16 cellular contexts compared by ENCODE assay signal in genomic region chr3:42101481-42101880, GRCh38. TPM values are rescaled to one million over a fixed set of nuclear protein-coding genes. Genes with fewer than 3 reads are reported as not detected.
DNase-seq lines count a peak whose midpoint lies in the region; ATAC-seq and TF ChIP-seq lines count a peak whose summit lies in the region.
"Had no signal": no experiment of that assay in that cellular context is flagged by ENCODE, and none has a peak within 500 bp of the region (broad histone marks: within the 10 kb centered on the region; RNA-seq: fewer than 3 reads in every experiment).

No MANE protein-coding gene starts in this region.

- H3K4me1 Mint-ChIP-seq in stimulated activated naive B cell treated with anti-CD40 and anti-IgM and Interleukin-4, amounts not matched to agents 10 μg/mL and 1 μg/mL and 100 μg/mL, for 72 hours: peaks cover 40 to 65% of the 10 kb centered on the region in 2 donors

- DNase-seq in LHCN-M2 (ENCODE audit: low read depth) (peak; percentile 20), esophagus muscularis mucosa (ENCODE audit: extremely low spot score) (no peak), right lobe of liver (no peak), mucosa of gallbladder (ENCODE audit: low spot score) (no peak), NCI-H2196 treated with DMSO at 0.1 percent for 48 hours (lab: John Stamatoyannopoulos, UW; ENCODE audit: unreplicated experiment) (no peak), cerebellum (ENCODE audit: low spot score) (no peak)
- no peak for DNase-seq in stimulated activated naive B cell treated with anti-CD40 and anti-IgM and Interleukin-4, amounts not matched to agents 10 μg/mL and 1 μg/mL and 100 μg/mL, for 72 hours
- no peak for DNase-seq in activated naive CD4-positive, alpha-beta T cell treated with anti-CD3 and anti-CD28 coated beads, Interleukin-2, amount 50 U/mL, for 72 hours (ENCODE audit: low spot score in 2 of 2)
- DNase-seq: activated CD4-positive, CD25-positive, alpha-beta regulatory T cell; DMS79; erythroblast; NCI-H2081; nephron progenitor cell had no signal

- TF ChIP-seq CTCF in esophagus muscularis mucosa (IDR thresholded peaks at IDR 0.05): no peak
- TF ChIP-seq CTCF in right lobe of liver (IDR thresholded peaks at IDR 0.05): no peak

- H3K4me3 Mint-ChIP-seq in stimulated activated naive B cell treated with anti-CD40 and anti-IgM and Interleukin-4, amounts not matched to agents 10 μg/mL and 1 μg/mL and 100 μg/mL, for 72 hours: no peak overlapping the region
- H3K4me3 Mint-ChIP-seq: activated T-helper 1 cell treated with anti-CD3 and anti-CD28 coated beads, Interleukin-12 subunit alpha, Interleukin-12 subunit beta, Interleukin-2, Interleukin-4 antibody, amounts not matched to agents 30 ng/mL and 10 ng/mL and 1 ng/mL, durations not matched to agents 14 hours and 24 hours and 36 hours; GM23338; nephron progenitor cell had no signal

- no peaks in the 10 kb centered on the region for H3K27me3 Mint-ChIP-seq in stimulated activated naive B cell treated with anti-CD40 and anti-IgM and Interleukin-4, amounts not matched to agents 10 μg/mL and 1 μg/mL and 100 μg/mL, for 72 hours

- WGBS in esophagus muscularis mucosa: 18% methylated on average over 1 of the region's 1 CpG
- 44% methylated on average over 1 of the region's 1 CpG for WGBS in right lobe of liver (ENCODE audit: insufficient coverage, low coverage, low lambda C conversion rate, missing lambda C conversion rate)

- H3K9me3 ChIP-seq in esophagus muscularis mucosa: no peaks in the 10 kb centered on the region
- no peaks in the 10 kb centered on the region for H3K9me3 ChIP-seq in right lobe of liver

- intact Hi-C loops in esophagus muscularis mucosa (cut with DNase I) (loop anchor here (2.0 kb wide), 1 partner anchor 207 kb away; no protein-coding TSS in a partner anchor), right lobe of liver (cut with DNase I) (loop anchor here in 1 of 2 donors (5.0 kb wide), 1 partner anchor 204 kb away; no protein-coding TSS in a partner anchor)

- H3K4me3 ChIP-seq in esophagus muscularis mucosa (no peak overlapping the region), right lobe of liver (no peak overlapping the region)
- H3K4me3 ChIP-seq: cardiac muscle cell, GM23338 had no signal

- H3K36me3 ChIP-seq in esophagus muscularis mucosa (peaks cover 0 to 18% (median 13%) of the 10 kb centered on the region in 4 donors), right lobe of liver (no peaks in the 10 kb centered on the region)
- H3K36me3 ChIP-seq: cardiac muscle cell had no signal

- TF ChIP-seq POLR2A in esophagus muscularis mucosa (IDR thresholded peaks at IDR 0.05; ENCODE audit: low read depth) (no peak), right lobe of liver (IDR thresholded peaks at IDR 0.05) (no peak)

- H3K9me3 Mint-ChIP-seq in stimulated activated naive B cell treated with anti-CD40 and anti-IgM and Interleukin-4, amounts not matched to agents 10 μg/mL and 1 μg/mL and 100 μg/mL, for 72 hours: peaks cover 0 to 1% of the 10 kb centered on the region in 2 donors
- no peaks in the 10 kb centered on the region for H3K9me3 Mint-ChIP-seq in activated naive CD4-positive, alpha-beta T cell treated with anti-CD3 and anti-CD28 coated beads, Interleukin-2, amount 50 U/mL, for 72 hours
- H3K9me3 Mint-ChIP-seq: activated T-helper 1 cell treated with anti-CD3 and anti-CD28 coated beads, Interleukin-12 subunit alpha, Interleukin-12 subunit beta, Interleukin-2, Interleukin-4 antibody, amounts not matched to agents 30 ng/mL and 10 ng/mL and 1 ng/mL, durations not matched to agents 14 hours and 24 hours and 36 hours had no signal

- H3K27ac Mint-ChIP-seq in stimulated activated naive B cell treated with anti-CD40 and anti-IgM and Interleukin-4, amounts not matched to agents 10 μg/mL and 1 μg/mL and 100 μg/mL, for 72 hours: peak overlapping the region; percentile 42
- H3K27ac Mint-ChIP-seq in activated naive CD4-positive, alpha-beta T cell treated with anti-CD3 and anti-CD28 coated beads, Interleukin-2, amount 50 U/mL, for 72 hours: peak overlapping the region in 1 of 2 donors; percentile 89
- H3K27ac Mint-ChIP-seq: activated T-helper 1 cell treated with anti-CD3 and anti-CD28 coated beads, Interleukin-12 subunit alpha, Interleukin-12 subunit beta, Interleukin-2, Interleukin-4 antibody, amounts not matched to agents 30 ng/mL and 10 ng/mL and 1 ng/mL, durations not matched to agents 14 hours and 24 hours and 36 hours; GM23338; nephron progenitor cell had no signal

- H3K27me3 ChIP-seq in esophagus muscularis mucosa: no peaks in the 10 kb centered on the region
- H3K27me3 ChIP-seq in right lobe of liver: no peaks in the 10 kb centered on the region
- H3K27me3 ChIP-seq: cardiac muscle cell had no signal

- no peak for TF ChIP-seq EP300 in esophagus muscularis mucosa (IDR thresholded peaks at IDR 0.05)

- peaks cover 35 to 49% of the 10 kb centered on the region in 2 donors for H3K36me3 Mint-ChIP-seq in stimulated activated naive B cell treated with anti-CD40 and anti-IgM and Interleukin-4, amounts not matched to agents 10 μg/mL and 1 μg/mL and 100 μg/mL, for 72 hours
- peaks cover 6 to 7% of the 10 kb centered on the region in 2 donors for H3K36me3 Mint-ChIP-seq in activated naive CD4-positive, alpha-beta T cell treated with anti-CD3 and anti-CD28 coated beads, Interleukin-2, amount 50 U/mL, for 72 hours

- peak in 2 of 4 donors; percentile 9 to 25 for ATAC-seq in right lobe of liver
- ATAC-seq in stimulated activated naive B cell treated with anti-CD40 and anti-IgM and Interleukin-4, amounts not matched to agents 10 μg/mL and 1 μg/mL and 100 μg/mL, for 72 hours (replicated peaks): no peak
- no peak for ATAC-seq in activated naive CD4-positive, alpha-beta T cell treated with anti-CD3 and anti-CD28 coated beads, Interleukin-2, amount 50 U/mL, for 72 hours
- ATAC-seq: GM23338 had no signal

- H3K27ac ChIP-seq in esophagus muscularis mucosa (replicated peaks in 1 of 4) (peak overlapping the region; percentile 43 to 74 (median 58)), right lobe of liver (peak overlapping the region in 2 of 3 donors; percentile 45 to 54)
- H3K27ac ChIP-seq: cardiac muscle cell had no signal

- H3K4me1 ChIP-seq in esophagus muscularis mucosa (peaks cover 65 to 73% (median 69%) of the 10 kb centered on the region in 4 donors), right lobe of liver (peaks cover 0 to 12% (median 4%) of the 10 kb centered on the region in 4 donors)

RNA-seq across cellular contexts. Expression of gene TRAK1, which starts 10.3 kb away (rescaled TPM):
- total RNA-seq in LHCN-M2 (2014; rRNA removed): 20.7 and 21.4 TPM in 2 replicates
- 21.7 TPM for polyA plus RNA-seq in LHCN-M2 (2012)
- 10 to 100 TPM; 45.7 to 74.8 (median 57.7) TPM for total RNA-seq in esophagus muscularis mucosa
- 10 to 100 TPM in 5 of 6 experiments, 1 to 10 TPM in 1; 9.5 to 16.4 (median 12.2) TPM for total RNA-seq in right lobe of liver
- 101 TPM for total RNA-seq in mucosa of gallbladder
- total RNA-seq in activated naive CD4-positive, alpha-beta T cell treated with anti-CD3 and anti-CD28 coated beads, Interleukin-2, amount 50 U/mL, for 72 hours: 10 to 100 TPM; 19.1 to 33.1 TPM
- total RNA-seq in cerebellum: 53.9 TPM
